ENCODE assay signal across 2 cellular contexts in the genomic region with DNA sequence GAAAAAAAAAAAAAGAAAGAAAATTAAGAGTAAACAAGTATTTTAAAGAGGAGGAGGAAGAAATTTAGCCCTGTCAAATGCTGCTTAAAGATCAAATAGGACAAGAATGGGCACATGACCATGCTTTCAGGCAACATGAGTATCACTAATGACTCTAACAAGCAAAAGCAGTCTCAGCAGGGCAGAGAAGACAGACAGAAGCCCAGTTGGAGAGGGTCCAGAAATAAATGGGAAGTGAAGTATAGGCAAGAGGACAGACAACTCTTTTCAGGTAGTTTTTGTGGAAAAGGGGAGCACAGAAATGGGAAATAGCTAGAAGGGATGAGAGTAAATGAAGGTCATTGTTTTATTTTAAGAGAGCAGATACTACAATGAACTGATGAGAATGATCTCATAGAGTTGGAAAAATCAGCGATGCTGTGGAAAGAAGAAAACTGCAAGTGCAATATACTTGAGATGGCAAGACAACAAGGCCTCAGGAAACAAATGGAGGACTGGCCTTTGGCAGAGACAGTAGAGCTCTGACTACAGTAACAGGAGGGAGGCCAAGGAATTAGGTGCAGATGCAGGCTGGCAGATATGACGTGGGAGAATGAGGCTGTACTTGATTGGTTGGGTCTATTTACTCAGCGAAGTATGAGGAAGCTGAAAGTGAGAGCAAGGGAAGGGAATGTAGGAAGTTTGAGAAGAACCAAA.
TF ChIP-seq lines count a peak whose summit lies in the region.

No MANE protein-coding gene starts in this region.

TF ChIP-seq in SK-N-SH, 30 proteins besides CTCF, POLR2A, EP300 and RAD21 (continued from another document):
- TF ChIP-seq MEF2A (IDR thresholded peaks at IDR 0.05; ENCODE audit: borderline replicate concordance, low read depth) (no peak), POLR2AphosphoS5 (IDR thresholded peaks at IDR 0.05; ENCODE audit: low read depth, low read length) (no peak), SMC3 (IDR thresholded peaks at IDR 0.05; ENCODE audit: low read depth, low read length) (no peak), EZH2phosphoT487 (IDR thresholded peaks at IDR 0.05; ENCODE audit: borderline replicate concordance, low read depth) (no peak), NRF1 (IDR thresholded peaks at IDR 0.05; ENCODE audit: low read depth, low read length) (no peak)
- TF ChIP-seq, protein P1, sequence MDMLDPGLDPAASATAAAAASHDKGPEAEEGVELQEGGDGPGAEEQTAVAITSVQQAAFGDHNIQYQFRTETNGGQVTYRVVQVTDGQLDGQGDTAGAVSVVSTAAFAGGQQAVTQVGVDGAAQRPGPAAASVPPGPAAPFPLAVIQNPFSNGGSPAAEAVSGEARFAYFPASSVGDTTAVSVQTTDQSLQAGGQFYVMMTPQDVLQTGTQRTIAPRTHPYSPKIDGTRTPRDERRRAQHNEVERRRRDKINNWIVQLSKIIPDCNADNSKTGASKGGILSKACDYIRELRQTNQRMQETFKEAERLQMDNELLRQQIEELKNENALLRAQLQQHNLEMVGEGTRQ (IDR thresholded peaks at IDR 0.05; ENCODE audit: borderline replicate concordance, low read depth, low read length) = no peak
- TF ChIP-seq, protein P2, sequence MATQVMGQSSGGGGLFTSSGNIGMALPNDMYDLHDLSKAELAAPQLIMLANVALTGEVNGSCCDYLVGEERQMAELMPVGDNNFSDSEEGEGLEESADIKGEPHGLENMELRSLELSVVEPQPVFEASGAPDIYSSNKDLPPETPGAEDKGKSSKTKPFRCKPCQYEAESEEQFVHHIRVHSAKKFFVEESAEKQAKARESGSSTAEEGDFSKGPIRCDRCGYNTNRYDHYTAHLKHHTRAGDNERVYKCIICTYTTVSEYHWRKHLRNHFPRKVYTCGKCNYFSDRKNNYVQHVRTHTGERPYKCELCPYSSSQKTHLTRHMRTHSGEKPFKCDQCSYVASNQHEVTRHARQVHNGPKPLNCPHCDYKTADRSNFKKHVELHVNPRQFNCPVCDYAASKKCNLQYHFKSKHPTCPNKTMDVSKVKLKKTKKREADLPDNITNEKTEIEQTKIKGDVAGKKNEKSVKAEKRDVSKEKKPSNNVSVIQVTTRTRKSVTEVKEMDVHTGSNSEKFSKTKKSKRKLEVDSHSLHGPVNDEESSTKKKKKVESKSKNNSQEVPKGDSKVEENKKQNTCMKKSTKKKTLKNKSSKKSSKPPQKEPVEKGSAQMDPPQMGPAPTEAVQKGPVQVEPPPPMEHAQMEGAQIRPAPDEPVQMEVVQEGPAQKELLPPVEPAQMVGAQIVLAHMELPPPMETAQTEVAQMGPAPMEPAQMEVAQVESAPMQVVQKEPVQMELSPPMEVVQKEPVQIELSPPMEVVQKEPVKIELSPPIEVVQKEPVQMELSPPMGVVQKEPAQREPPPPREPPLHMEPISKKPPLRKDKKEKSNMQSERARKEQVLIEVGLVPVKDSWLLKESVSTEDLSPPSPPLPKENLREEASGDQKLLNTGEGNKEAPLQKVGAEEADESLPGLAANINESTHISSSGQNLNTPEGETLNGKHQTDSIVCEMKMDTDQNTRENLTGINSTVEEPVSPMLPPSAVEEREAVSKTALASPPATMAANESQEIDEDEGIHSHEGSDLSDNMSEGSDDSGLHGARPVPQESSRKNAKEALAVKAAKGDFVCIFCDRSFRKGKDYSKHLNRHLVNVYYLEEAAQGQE (IDR thresholded peaks at IDR 0.05; ENCODE audit: low read depth, low read length) = no peak
TF ChIP-seq in SK-N-SH: peak in this region for 0.

TF ChIP-seq in SK-N-SH treated with all-trans-retinoic acid at 6 μM for 48 hours, 23 proteins besides CTCF, POLR2A, EP300 and RAD21 (continued from another document):
- TF ChIP-seq TCF4 (CRISPR knock-in tag; IDR thresholded peaks at IDR 0.05; ENCODE audit: borderline replicate concordance) (no peak), BACH2 (CRISPR knock-in tag; IDR thresholded peaks at IDR 0.05; ENCODE audit: borderline replicate concordance) (no peak), RARB (CRISPR knock-in tag; IDR thresholded peaks at IDR 0.05) (no peak), CSDC2 (CRISPR knock-in tag; IDR thresholded peaks at IDR 0.05) (no peak), ISL1 (CRISPR knock-in tag; IDR thresholded peaks at IDR 0.05) (no peak), SNAI2 (CRISPR knock-in tag; IDR thresholded peaks at IDR 0.05) (no peak), PPARA (CRISPR knock-in tag; IDR thresholded peaks at IDR 0.05; ENCODE audit: borderline replicate concordance) (no peak)
- TF ChIP-seq, protein P3, sequence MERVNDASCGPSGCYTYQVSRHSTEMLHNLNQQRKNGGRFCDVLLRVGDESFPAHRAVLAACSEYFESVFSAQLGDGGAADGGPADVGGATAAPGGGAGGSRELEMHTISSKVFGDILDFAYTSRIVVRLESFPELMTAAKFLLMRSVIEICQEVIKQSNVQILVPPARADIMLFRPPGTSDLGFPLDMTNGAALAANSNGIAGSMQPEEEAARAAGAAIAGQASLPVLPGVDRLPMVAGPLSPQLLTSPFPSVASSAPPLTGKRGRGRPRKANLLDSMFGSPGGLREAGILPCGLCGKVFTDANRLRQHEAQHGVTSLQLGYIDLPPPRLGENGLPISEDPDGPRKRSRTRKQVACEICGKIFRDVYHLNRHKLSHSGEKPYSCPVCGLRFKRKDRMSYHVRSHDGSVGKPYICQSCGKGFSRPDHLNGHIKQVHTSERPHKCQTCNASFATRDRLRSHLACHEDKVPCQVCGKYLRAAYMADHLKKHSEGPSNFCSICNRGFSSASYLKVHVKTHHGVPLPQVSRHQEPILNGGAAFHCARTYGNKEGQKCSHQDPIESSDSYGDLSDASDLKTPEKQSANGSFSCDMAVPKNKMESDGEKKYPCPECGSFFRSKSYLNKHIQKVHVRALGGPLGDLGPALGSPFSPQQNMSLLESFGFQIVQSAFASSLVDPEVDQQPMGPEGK (CRISPR knock-in tag; IDR thresholded peaks at IDR 0.05; ENCODE audit: borderline replicate concordance) = no peak
- TF ChIP-seq, protein P4, sequence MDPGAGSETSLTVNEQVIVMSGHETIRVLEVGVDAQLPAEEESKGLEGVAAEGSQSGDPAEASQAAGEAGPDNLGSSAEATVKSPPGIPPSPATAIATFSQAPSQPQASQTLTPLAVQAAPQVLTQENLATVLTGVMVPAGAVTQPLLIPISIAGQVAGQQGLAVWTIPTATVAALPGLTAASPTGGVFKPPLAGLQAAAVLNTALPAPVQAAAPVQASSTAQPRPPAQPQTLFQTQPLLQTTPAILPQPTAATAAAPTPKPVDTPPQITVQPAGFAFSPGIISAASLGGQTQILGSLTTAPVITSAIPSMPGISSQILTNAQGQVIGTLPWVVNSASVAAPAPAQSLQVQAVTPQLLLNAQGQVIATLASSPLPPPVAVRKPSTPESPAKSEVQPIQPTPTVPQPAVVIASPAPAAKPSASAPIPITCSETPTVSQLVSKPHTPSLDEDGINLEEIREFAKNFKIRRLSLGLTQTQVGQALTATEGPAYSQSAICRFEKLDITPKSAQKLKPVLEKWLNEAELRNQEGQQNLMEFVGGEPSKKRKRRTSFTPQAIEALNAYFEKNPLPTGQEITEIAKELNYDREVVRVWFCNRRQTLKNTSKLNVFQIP (CRISPR knock-in tag; IDR thresholded peaks at IDR 0.05; ENCODE audit: borderline replicate concordance, low read depth) = no peak
